In the genomic region with DNA sequence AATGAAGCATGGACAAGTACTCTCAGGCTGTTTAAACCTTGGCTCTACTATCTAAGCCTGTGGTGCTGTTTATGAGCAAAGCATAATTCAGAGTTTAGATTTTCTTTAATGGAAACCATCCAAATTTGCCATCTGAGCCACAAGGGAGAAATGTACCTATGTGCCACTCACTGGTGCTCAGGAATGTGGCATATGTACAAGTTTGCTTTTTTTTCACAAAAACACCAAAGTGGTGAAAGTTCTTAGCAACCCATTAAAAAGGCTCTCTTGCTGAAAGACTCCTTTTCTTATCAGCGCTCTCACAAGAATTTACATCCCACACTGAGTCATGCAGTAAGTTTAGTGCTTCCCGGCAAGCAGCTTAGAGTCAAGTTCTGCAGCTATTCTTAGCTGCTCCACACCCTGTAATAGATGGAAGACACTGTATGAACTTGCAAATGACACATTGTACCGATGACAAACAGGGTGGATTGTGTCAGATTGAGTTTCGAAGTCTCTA, we compare ENCODE assay signal across 8 cellular contexts. TPM values are rescaled to one million over a fixed set of nuclear protein-coding genes. Genes with fewer than 3 reads are reported as not detected.
DNase-seq lines count a peak whose midpoint lies in the region; TF ChIP-seq lines count a peak whose summit lies in the region.

No MANE protein-coding gene starts in this region.

- H3K4me1 Mint-ChIP-seq in nephron (peaks cover 15% of the 10 kb centered on the region), progenitor cell of endocrine pancreas (ENCODE audit: low read depth) (peaks cover 11% of the 10 kb centered on the region)
- H3K4me1 Mint-ChIP-seq in activated CD4-positive, alpha-beta memory T cell treated with anti-CD3 and anti-CD28 coated beads for 36 hours (ENCODE audit: low read depth): no peaks in the 10 kb centered on the region

- TF ChIP-seq CTCF in AG10803 (conservative IDR thresholded peaks at IDR 0.05; ENCODE audit: low read length) (no peak), esophagus squamous epithelium (IDR thresholded peaks at IDR 0.05) (no peak), nephron (IDR thresholded peaks at IDR 0.05; ENCODE audit: unreplicated experiment in 3 of 3) (no peak), progenitor cell of endocrine pancreas (IDR thresholded peaks at IDR 0.05; ENCODE audit: unreplicated experiment) (no peak), stomach (IDR thresholded peaks at IDR 0.05) (no peak)

- H3K4me3 ChIP-seq in AG10803 (ENCODE audit: low read length): peak overlapping the region; percentile 23
- peak overlapping the region in 1 of 4 donors; percentile 23 for H3K4me3 ChIP-seq in esophagus squamous epithelium
- no peak overlapping the region for H3K4me3 ChIP-seq in stomach

- H3K9me3 Mint-ChIP-seq in nephron (no peaks in the 10 kb centered on the region), progenitor cell of endocrine pancreas (ENCODE audit: low read depth) (no peaks in the 10 kb centered on the region)
- H3K9me3 Mint-ChIP-seq in activated CD4-positive, alpha-beta memory T cell treated with anti-CD3 and anti-CD28 coated beads for 36 hours: no peaks in the 10 kb centered on the region

- H3K36me3 ChIP-seq in esophagus squamous epithelium (no peaks in the 10 kb centered on the region), stomach (no peaks in the 10 kb centered on the region)

- no peaks in the 10 kb centered on the region for H3K27me3 ChIP-seq in esophagus squamous epithelium
- H3K27me3 ChIP-seq in stomach: no peaks in the 10 kb centered on the region

- no peak for TF ChIP-seq EP300 in stomach (IDR thresholded peaks at IDR 0.05)

- H3K4me3 Mint-ChIP-seq in nephron: peak overlapping the region in 2 of 3 experiments; percentile 66 to 74
- H3K4me3 Mint-ChIP-seq in progenitor cell of endocrine pancreas (ENCODE audit: low read depth): no peak overlapping the region
- no peak overlapping the region for H3K4me3 Mint-ChIP-seq in activated CD4-positive, alpha-beta memory T cell treated with anti-CD3 and anti-CD28 coated beads for 36 hours

- TF ChIP-seq POLR2A in esophagus squamous epithelium (IDR thresholded peaks at IDR 0.05) (no peak), stomach (IDR thresholded peaks at IDR 0.05) (no peak)

- H3K9me3 ChIP-seq in esophagus squamous epithelium (no peaks in the 10 kb centered on the region), stomach (no peaks in the 10 kb centered on the region)

- peaks cover 0 to 19% (median 0%) of the 10 kb centered on the region in 3 donors for H3K4me1 ChIP-seq in esophagus squamous epithelium
- peaks cover 0 to 9% (median 3%) of the 10 kb centered on the region in 4 donors for H3K4me1 ChIP-seq in stomach

- POLR2A ChIA-PET in activated CD4-positive, alpha-beta memory T cell treated with anti-CD3 and anti-CD28 coated beads for 36 hours (lab: Charles Lee): no interaction called here

- WGBS in esophagus squamous epithelium, 2 donors: 7 to 22% methylated on average over 4 of the region's 4 CpGs
- 16 to 27% (median 26%) methylated on average over 4 of the region's 4 CpGs for WGBS in stomach, 5 donors

- peak overlapping the region in 3 of 4 donors; percentile 55 to 80 (median 70) for H3K27ac ChIP-seq in esophagus squamous epithelium
- no peak overlapping the region for H3K27ac ChIP-seq in stomach

- intact Hi-C loops in esophagus squamous epithelium (cut with DNase I): no loop called here
- intact Hi-C loops in stomach (cut with DNase I; ENCODE audit: low total_unique reads): no loop called here
- intact Hi-C loops in activated CD4-positive, alpha-beta memory T cell treated with anti-CD3 and anti-CD28 coated beads for 36 hours (cut with micrococcal nuclease): no loop called here

- H3K36me3 Mint-ChIP-seq in nephron (ENCODE audit: low read depth): no peaks in the 10 kb centered on the region
- no peaks in the 10 kb centered on the region for H3K36me3 Mint-ChIP-seq in progenitor cell of endocrine pancreas (ENCODE audit: insufficient read depth)
- no peaks in the 10 kb centered on the region for H3K36me3 Mint-ChIP-seq in activated CD4-positive, alpha-beta memory T cell treated with anti-CD3 and anti-CD28 coated beads for 36 hours

- CTCF ChIA-PET in activated CD4-positive, alpha-beta memory T cell treated with anti-CD3 and anti-CD28 coated beads for 36 hours (lab: Charles Lee): no interaction called here

- DNase-seq in AG10803 (ENCODE audit: low read depth): peak; percentile 88
- peak; percentile 18 to 42 for DNase-seq in NOMO-1 (lab: John Stamatoyannopoulos, UW; ENCODE audit: unreplicated experiment in 2 of 2)
- no peak for DNase-seq in esophagus squamous epithelium (lab: John Stamatoyannopoulos, UW)
- no peak for DNase-seq in progenitor cell of endocrine pancreas (ENCODE audit: low spot score, unreplicated experiment)
- no peak for DNase-seq in stomach
- no peak for DNase-seq in activated CD4-positive, alpha-beta memory T cell treated with anti-CD3 and anti-CD28 coated beads for 36 hours
- no peak for DNase-seq in COR-L47 (lab: John Stamatoyannopoulos, UW)

- H3K27me3 Mint-ChIP-seq in nephron (ENCODE audit: low read depth) (no peaks in the 10 kb centered on the region), progenitor cell of endocrine pancreas (peaks cover 3% of the 10 kb centered on the region)
- peaks cover 2% of the 10 kb centered on the region for H3K27me3 Mint-ChIP-seq in activated CD4-positive, alpha-beta memory T cell treated with anti-CD3 and anti-CD28 coated beads for 36 hours

- H3K27ac Mint-ChIP-seq in nephron: peak overlapping the region; percentile 40 to 83 (median 80)
- no peak overlapping the region for H3K27ac Mint-ChIP-seq in progenitor cell of endocrine pancreas
- no peak overlapping the region for H3K27ac Mint-ChIP-seq in activated CD4-positive, alpha-beta memory T cell treated with anti-CD3 and anti-CD28 coated beads for 36 hours

RNA-seq across cellular contexts. Expression of a gene that starts 57.3 kb away (rescaled TPM):
- total RNA-seq in esophagus squamous epithelium (1 to 10 TPM in 3 of 4 donors, under 1 TPM in 1; 0.64 to 4.3 (median 2.5) TPM), progenitor cell of endocrine pancreas (1.3 TPM in 1 of 2 replicates, not detected in the other), stomach (not detected)
- under 1 TPM in 1 of 3 donors, not detected in 2; 0.48 TPM for polyA plus RNA-seq in stomach
- not detected for total RNA-seq in activated CD4-positive, alpha-beta memory T cell treated with anti-CD3 and anti-CD28 coated beads for 36 hours

Comparison
In these comparisons a context has a peak if more than half of its experiments do, and no peak if none do; other contexts are left out.
1. DNase-seq: peak in AG10803 (single experiment) and NOMO-1 (2 of 2); none in esophagus squamous epithelium (single experiment), progenitor cell of endocrine pancreas (single experiment), stomach (single experiment), activated CD4-positive, alpha-beta memory T cell treated with anti-CD3 and anti-CD28 coated beads for 36 hours (single experiment) and COR-L47 (single experiment).
2. H3K27ac ChIP-seq: peak in esophagus squamous epithelium (3 of 4); none in stomach (0 of 5).
3. H3K27ac Mint-ChIP-seq: peak in nephron (3 of 3); none in progenitor cell of endocrine pancreas (single experiment) and activated CD4-positive, alpha-beta memory T cell treated with anti-CD3 and anti-CD28 coated beads for 36 hours (single experiment).
4. H3K4me3 Mint-ChIP-seq: peak in nephron (2 of 3); none in progenitor cell of endocrine pancreas (single experiment) and activated CD4-positive, alpha-beta memory T cell treated with anti-CD3 and anti-CD28 coated beads for 36 hours (single experiment).